In the genomic region with DNA sequence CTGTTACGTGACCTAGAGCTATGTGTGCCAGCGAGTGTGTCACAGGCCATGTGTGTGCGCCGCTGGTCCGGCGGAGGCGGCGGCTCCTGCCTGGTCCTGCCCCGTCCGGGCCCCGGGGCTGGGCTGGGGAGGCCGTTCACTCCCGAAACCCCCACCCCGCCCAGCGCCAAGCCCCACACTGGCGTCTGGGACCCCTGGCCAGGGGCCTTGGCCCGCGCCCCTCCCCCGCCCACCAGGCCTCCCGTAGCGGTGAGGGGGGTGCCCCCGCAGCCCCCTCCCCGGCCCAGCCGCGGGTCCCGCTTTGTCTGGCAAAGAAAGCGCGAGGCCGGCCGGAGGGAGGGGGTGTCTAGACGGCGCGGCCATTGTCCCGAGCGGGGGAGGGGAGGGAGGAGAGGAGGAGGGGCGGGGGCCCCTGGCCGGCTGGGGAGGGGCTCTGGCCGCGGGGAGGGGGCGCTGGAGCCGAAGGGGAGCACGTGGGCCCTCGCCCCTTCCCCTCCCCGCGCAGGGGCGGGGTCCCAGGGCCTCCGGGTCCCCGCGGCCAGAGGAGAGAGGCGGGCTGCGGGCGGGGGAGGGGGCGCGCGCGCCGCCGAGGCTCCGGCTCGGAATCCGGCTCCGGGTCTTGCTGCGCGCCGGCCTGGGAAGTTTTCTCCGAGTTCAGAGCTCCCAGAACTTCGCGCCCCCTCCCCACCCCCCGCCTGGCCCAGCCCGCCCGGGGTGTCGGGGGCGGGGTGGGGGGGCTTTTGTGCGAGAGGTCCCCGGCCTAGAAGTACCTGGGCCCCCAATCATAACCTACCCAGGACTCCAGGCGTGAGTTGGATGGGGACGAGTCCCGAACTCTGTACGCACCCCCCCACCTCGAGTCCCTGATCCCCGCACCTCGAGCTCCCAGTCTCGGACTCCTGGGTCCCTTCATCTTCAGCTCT, we compare ENCODE assay signal across 9 cellular contexts. TPM values are rescaled to one million over a fixed set of nuclear protein-coding genes. Genes with fewer than 3 reads are reported as not detected.
DNase-seq lines count a peak whose midpoint lies in the region; ATAC-seq, FAIRE-seq and TF ChIP-seq lines count a peak whose summit lies in the region.
"Had no signal": no experiment of that assay in that cellular context is flagged by ENCODE, and none has a peak within 500 bp of the region (broad histone marks: within the 10 kb centered on the region; RNA-seq: fewer than 3 reads in every experiment).

No MANE protein-coding gene starts in this region.

- H3K27ac ChIP-seq in RWPE2 (ENCODE audit: poor library complexity, severe bottlenecking): no peak overlapping the region
- H3K27ac ChIP-seq in rectal smooth muscle tissue (ENCODE audit: low read depth, low read length): no peak overlapping the region

- no peaks in the 10 kb centered on the region for H3K9me3 ChIP-seq in RWPE2 (ENCODE audit: severe bottlenecking)

- ATAC-seq in RWPE2 (ENCODE audit: low read depth) (no peak), GM19452 (IDR thresholded peaks at IDR 0.05; ENCODE audit: unreplicated experiment) (no peak)

- H3K27me3 ChIP-seq in RWPE2 (ENCODE audit: insufficient read depth, poor library complexity, severe bottlenecking) (peaks cover 14% of the 10 kb centered on the region), rectal smooth muscle tissue (ENCODE audit: control insufficient read depth, insufficient read depth, low read length) (peaks cover 14% of the 10 kb centered on the region)

- no peaks in the 10 kb centered on the region for H3K4me1 ChIP-seq in RWPE2 (ENCODE audit: insufficient read depth, poor library complexity, severe bottlenecking)
- no peaks in the 10 kb centered on the region for H3K4me1 ChIP-seq in rectal smooth muscle tissue (ENCODE audit: control insufficient read depth, insufficient read depth, low read length)

- no peak for FAIRE-seq in D721Med (lab: Jason Lieb, UNC)

- H3K9ac ChIP-seq in rectal smooth muscle tissue (ENCODE audit: low read length): no peak overlapping the region

- H3K4me3 ChIP-seq in RWPE2 (ENCODE audit: severe bottlenecking) (peak overlapping the region; percentile 37), fibroblast of villous mesenchyme (ENCODE audit: low read depth, low read length) (peak overlapping the region; percentile 85), rectal smooth muscle tissue (ENCODE audit: low read length) (peak overlapping the region; percentile 48)

- TF ChIP-seq CTCF in D721Med (IDR thresholded peaks at IDR 0.05; ENCODE audit: insufficient read depth, missing control alignments) (no peak), RWPE2 (IDR thresholded peaks at IDR 0.05; ENCODE audit: poor library complexity, severe bottlenecking) (no peak), fibroblast of villous mesenchyme (IDR thresholded peaks at IDR 0.05; ENCODE audit: insufficient read depth, low read depth, low read length) (no peak)

- peak; percentile 61 for DNase-seq in D721Med (ENCODE audit: insufficient read length, low spot score)
- DNase-seq in RWPE2 (ENCODE audit: low spot score): no peak
- DNase-seq in fibroblast of villous mesenchyme (ENCODE audit: low read depth): peak; percentile 52
- DNase-seq in NCI-H1092 treated with DMSO at 0.1 percent for 48 hours (lab: John Stamatoyannopoulos, UW): no peak
- DNase-seq in GF-D8 (lab: John Stamatoyannopoulos, UW): no peak
- no peak for DNase-seq in NAMALWA (ENCODE audit: low spot score)

- no peaks in the 10 kb centered on the region for H3K36me3 ChIP-seq in RWPE2 (ENCODE audit: low read depth)
- H3K36me3 ChIP-seq in rectal smooth muscle tissue (ENCODE audit: control insufficient read depth, insufficient read depth, low read length): no peaks in the 10 kb centered on the region

RNA-seq across cellular contexts. Expression of a gene that starts 0.9 kb away (rescaled TPM):
- 27.6 and 39.3 TPM in 2 replicates for total RNA-seq in fibroblast of villous mesenchyme
- total RNA-seq: activated CD8-positive, alpha-beta memory T cell treated with anti-CD3 and anti-CD28 coated beads for 36 hours had no signal

RNA-seq across cellular contexts. Expression of a gene that starts 32.3 kb away (rescaled TPM):
- under 0.01 TPM in 2 replicates for total RNA-seq in fibroblast of villous mesenchyme

Comparison
In these comparisons a context has a peak if more than half of its experiments do, and no peak if none do; other contexts are left out.
1. DNase-seq: peak in D721Med (single experiment) and fibroblast of villous mesenchyme (single experiment); none in RWPE2 (single experiment), NCI-H1092 treated with DMSO at 0.1 percent for 48 hours (single experiment), GF-D8 (single experiment) and NAMALWA (single experiment).
2. Peak in every context shown above with its lines, with median percentiles within 50 percentile points of each other: H3K4me3 ChIP-seq.